26 cellular contexts compared by ENCODE assay signal in the genomic region with DNA sequence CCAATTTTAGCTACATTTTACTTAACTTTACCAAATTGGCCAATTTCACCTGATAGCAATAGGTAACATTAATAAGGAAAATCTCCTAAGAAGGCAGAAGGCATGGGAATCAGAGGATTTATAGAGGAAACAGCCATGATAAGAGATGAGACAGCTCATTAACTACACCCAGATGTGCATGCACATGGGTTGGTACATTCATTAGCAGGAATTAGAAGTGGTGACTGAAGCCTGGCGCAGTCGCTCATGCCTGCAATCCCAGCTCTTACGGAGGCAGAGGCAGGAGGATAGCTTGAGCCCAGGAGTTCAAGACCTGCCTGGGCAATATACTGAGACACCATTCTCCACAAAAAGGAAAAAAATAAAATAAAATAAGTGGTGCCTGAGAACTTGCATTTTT.
"Had no signal": no experiment of that assay in that cellular context is flagged by ENCODE, and none has a peak within 500 bp of the region (broad histone marks: within the 10 kb centered on the region; RNA-seq: fewer than 3 reads in every experiment).

No MANE protein-coding gene starts in this region.

- H3K9ac ChIP-seq: parathyroid adenoma had no signal

- H3K27me3 ChIP-seq: ovary, right lobe of liver, sigmoid colon, stomach, thyroid gland, tibial nerve, upper lobe of left lung, vagina had no signal

- H3K9me3 ChIP-seq: ovary, psoas muscle, right lobe of liver, sigmoid colon, stomach, thoracic aorta, thyroid gland, upper lobe of left lung, vagina had no signal

- H3K4me3 ChIP-seq: ovary, psoas muscle, right lobe of liver, sigmoid colon, stomach, thoracic aorta, thyroid gland, tibial nerve, upper lobe of left lung, vagina had no signal

- H3K79me2 ChIP-seq: parathyroid adenoma had no signal

- H3K36me3 ChIP-seq: ovary, right lobe of liver, sigmoid colon, stomach, thoracic aorta, thyroid gland, tibial nerve, upper lobe of left lung, vagina had no signal

- DNase-seq: naive thymus-derived CD8-positive, alpha-beta T cell; nephron progenitor cell; occipital lobe; ovary; posterior cingulate gyrus; psoas muscle; right cardiac atrium; right lobe of liver; sigmoid colon; small intestine; stimulated activated CD4-positive, alpha-beta T cell treated with anti-CD3 and anti-CD28 coated beads, Interleukin-15, amount 100 ng/mL, for 24 hours; stimulated activated CD4-positive, alpha-beta T cell treated with anti-CD3 and anti-CD28 coated beads, Interleukin-2, amount 100 ng/mL, for 24 hours; stimulated activated CD4-positive, alpha-beta T cell treated with anti-CD3 and anti-CD28 coated beads, Interleukin-2, amount 100 ng/mL, for 48 hours; stimulated activated CD4-positive, alpha-beta T cell treated with anti-CD3 and anti-CD28 coated beads, Interleukin-4, amount 100 ng/mL, for 24 hours; stimulated activated naive B cell treated with anti-CD40 and anti-IgM and Interleukin-4, amounts not matched to agents 10 μg/mL and 1 μg/mL and 100 μg/mL, for 72 hours; stimulated activated naive CD4-positive, alpha-beta T cell treated with Interleukin-2 at 50 U/mL for 16 hours; stomach; thyroid gland; trophoblast cell; upper lobe of left lung had no signal

- H3K27ac ChIP-seq: ovary, parathyroid adenoma, psoas muscle, right lobe of liver, sigmoid colon, stomach, thoracic aorta, thyroid gland, tibial nerve, upper lobe of left lung, vagina had no signal

- H3K4me1 ChIP-seq: parathyroid adenoma, psoas muscle, right lobe of liver, sigmoid colon, stomach, thyroid gland, tibial nerve, upper lobe of left lung, vagina had no signal

- ATAC-seq: naive thymus-derived CD8-positive, alpha-beta T cell; natural killer cell treated with Interleukin-12 subunit alpha and Interleukin-12 subunit beta and Interleukin-15 and Interleukin-18, amount 100 ng/mL, for 72 hours; psoas muscle; right cardiac atrium; right lobe of liver; stimulated activated effector memory CD8-positive, alpha-beta T cell treated with anti-CD3 and anti-CD28 coated beads, Interleukin-12 subunit alpha, Interleukin-12 subunit beta, amount 100 ng/mL, for 72 hours; stimulated activated naive B cell treated with anti-CD40 and anti-IgM and Interleukin-4, amounts not matched to agents 10 μg/mL and 1 μg/mL and 100 μg/mL, for 72 hours had no signal

- H2AFZ ChIP-seq: parathyroid adenoma had no signal
